Comparison of ENCODE assay signal across 24 cellular contexts in genomic region chr10:48234807-48235206, GRCh38. TPM values are rescaled to one million over a fixed set of nuclear protein-coding genes. Genes with fewer than 3 reads are reported as not detected.
DNase-seq lines count a peak whose midpoint lies in the region; ATAC-seq, FAIRE-seq and TF ChIP-seq lines count a peak whose summit lies in the region.
"Had no signal": no experiment of that assay in that cellular context is flagged by ENCODE, and none has a peak within 500 bp of the region (broad histone marks: within the 10 kb centered on the region; RNA-seq: fewer than 3 reads in every experiment).

No MANE protein-coding gene starts in this region.

- H4K8ac ChIP-seq in H1 (ENCODE audit: extremely low read depth, insufficient read depth, low read length), result no peak overlapping the region

- no peak overlapping the region for H4K5ac ChIP-seq in H1 (ENCODE audit: insufficient read length, low read depth, low read length)

- H3K4me2 ChIP-seq in H1 (ENCODE audit: insufficient read depth in 1 of 2, low read depth in 2 of 2, low read length in 2 of 2), result no peak overlapping the region
- H3K4me2 ChIP-seq: A549, GM23338 had no signal

- H2BK12ac ChIP-seq in H1 (ENCODE audit: low read depth, low read length), result no peak overlapping the region

- POLR2A ChIA-PET in H1 (lab: Charles Lee; ENCODE audit: partially characterized antibody), result no interaction called here

- H3K4me1 Mint-ChIP-seq in type B pancreatic cell (ENCODE audit: unreplicated experiment), result no peaks in the 10 kb centered on the region
- H3K4me1 Mint-ChIP-seq: CD4-positive, alpha-beta memory T cell had no signal

- no peak overlapping the region for H3K4me3 ChIP-seq in right atrium auricular region
- no peak overlapping the region for H3K4me3 ChIP-seq in H1 (ENCODE audit: extremely low read depth in 1 of 4, insufficient read depth in 2 of 4, low read depth in 3 of 4, low read length in 4 of 4)
- H3K4me3 ChIP-seq: A549; BLaER1 treated with 17β-estradiol and CSF1 and Interleukin-3, amounts not matched to agents 10 nM and 100 nM; GM23338 had no signal

- H2BK20ac ChIP-seq in H1 (ENCODE audit: low read length), result peak overlapping the region; percentile 10; the same call in 1 of the 2 replicates

- H3K36me3 ChIP-seq in right atrium auricular region, result no peaks in the 10 kb centered on the region
- no peaks in the 10 kb centered on the region for H3K36me3 ChIP-seq in H1 (ENCODE audit: control insufficient read depth in 2 of 4, insufficient read depth in 4 of 4, low read length in 3 of 4)
- H3K36me3 ChIP-seq: BE2C; BLaER1 treated with 17β-estradiol and CSF1 and Interleukin-3, amounts not matched to agents 10 nM and 100 nM had no signal

- H4K20me1 ChIP-seq in H1 (replicated peaks in 1 of 2; ENCODE audit: control insufficient read depth in 1 of 2, insufficient read depth in 2 of 2, low read length in 2 of 2), result no peaks in the 10 kb centered on the region

- H3K36me3 Mint-ChIP-seq in type B pancreatic cell, result no peaks in the 10 kb centered on the region
- H3K36me3 Mint-ChIP-seq: CD4-positive, alpha-beta memory T cell had no signal

- no peak for TF ChIP-seq RAD21 in H1 (IDR thresholded peaks at IDR 0.05 in 1 of 2, conservative IDR thresholded peaks at IDR 0.05 in 1 of 2; ENCODE audit: low read depth in 2 of 2, low read length in 2 of 2)

- no peak overlapping the region for H3K9ac ChIP-seq in H1 (replicated peaks in 1 of 4; ENCODE audit: extremely low read depth in 1 of 4, low read depth in 3 of 4, low read length in 3 of 4)
- H3K9ac ChIP-seq: BLaER1 treated with 17β-estradiol and CSF1 and Interleukin-3, amounts not matched to agents 10 nM and 100 nM had no signal

- ATAC-seq in left ventricle myocardium superior (no peak), GM21723 (IDR thresholded peaks at IDR 0.05; ENCODE audit: unreplicated experiment) (no peak), GM19452 (IDR thresholded peaks at IDR 0.05; ENCODE audit: unreplicated experiment) (no peak)
- ATAC-seq: A549, GM23338 had no signal

- CTCF ChIA-PET in H1 (lab: Charles Lee; ENCODE audit: partially characterized antibody), result interaction anchor here (1.5 kb wide), 1 partner anchor 55 kb away, joined by 3 read pairs; no protein-coding TSS in a partner anchor

- H4K91ac ChIP-seq in H1 (replicated peaks; ENCODE audit: insufficient read length, low read length), result no peak overlapping the region

- H2BK120ac ChIP-seq in H1 (replicated peaks; ENCODE audit: low read depth, low read length), result no peak overlapping the region

- H2BK15ac ChIP-seq in H1 (ENCODE audit: low read length), result no peak overlapping the region

- no peak overlapping the region for H3K56ac ChIP-seq in H1 (replicated peaks; ENCODE audit: insufficient read length, low read depth, low read length)

- no peak overlapping the region for H3K23ac ChIP-seq in H1 (ENCODE audit: insufficient read length)

- no peak overlapping the region for H3K27ac Mint-ChIP-seq in type B pancreatic cell
- H3K27ac Mint-ChIP-seq: GM23338 had no signal

- no peak overlapping the region for H3K27ac ChIP-seq in right atrium auricular region
- no peak overlapping the region for H3K27ac ChIP-seq in H1 (ENCODE audit: low read depth, low read length)
- H3K27ac ChIP-seq: A549; BLaER1 treated with 17β-estradiol and CSF1 and Interleukin-3, amounts not matched to agents 10 nM and 100 nM had no signal

- H3K4me3 Mint-ChIP-seq in type B pancreatic cell, result no peak overlapping the region
- H3K4me3 Mint-ChIP-seq: CD4-positive, alpha-beta memory T cell; GM23338 had no signal

- no peak overlapping the region; the same call in 1 of the 2 replicates for H2BK5ac ChIP-seq in H1 (ENCODE audit: low read depth, low read length)

- H3K23me2 ChIP-seq in H1 (ENCODE audit: low read depth, low read length), result no peaks in the 10 kb centered on the region

- H3K27me3 ChIP-seq in right atrium auricular region, result no peaks in the 10 kb centered on the region
- H3K27me3 ChIP-seq in H1 (replicated peaks in 1 of 4; ENCODE audit: control insufficient read depth in 3 of 4, extremely low read depth in 1 of 4, insufficient read depth in 3 of 4, low read length in 3 of 4), result no peaks in the 10 kb centered on the region
- H3K27me3 ChIP-seq: BE2C had no signal

- no peak overlapping the region for H3K4ac ChIP-seq in H1 (replicated peaks; ENCODE audit: insufficient read length, low read depth, low read length)

- no peaks in the 10 kb centered on the region for H3K9me3 ChIP-seq in right atrium auricular region
- H3K9me3 ChIP-seq in H1 (ENCODE audit: insufficient read depth in 2 of 2, low read depth in 1 of 2, low read length in 1 of 2), result no peaks in the 10 kb centered on the region
- H3K9me3 ChIP-seq: A549; BE2C; BLaER1 treated with 17β-estradiol and CSF1 and Interleukin-3, amounts not matched to agents 10 nM and 100 nM had no signal

- no peaks in the 10 kb centered on the region for H3K27me3 Mint-ChIP-seq in type B pancreatic cell

- FAIRE-seq in H1 (lab: Jason Lieb, UNC), result no peak
- FAIRE-seq: A549, GM12891, GM18507, H54 had no signal

- intact Hi-C loops in left ventricle myocardium superior (cut with micrococcal nuclease), result no loop called here

- no peak overlapping the region for H2AFZ ChIP-seq in H1 (ENCODE audit: low read length)
- H2AFZ ChIP-seq: GM23338 had no signal

- no peaks in the 10 kb centered on the region for H3K79me1 ChIP-seq in H1 (ENCODE audit: low read depth, low read length)

- TF ChIP-seq EP300 in H1 (IDR thresholded peaks at IDR 0.05; ENCODE audit: borderline replicate concordance in 1 of 2, low read depth in 2 of 2, low read length in 2 of 2), result no peak

- H3K14ac ChIP-seq in H1 (ENCODE audit: insufficient read length), result no peak overlapping the region

- H3K79me2 ChIP-seq in H1 (ENCODE audit: control insufficient read depth in 1 of 2, insufficient read depth in 2 of 2, low read length in 2 of 2), result no peaks in the 10 kb centered on the region

- H2AK5ac ChIP-seq in H1 (ENCODE audit: low read depth, low read length), result no peak overlapping the region

- no peak for TF ChIP-seq POLR2A in H1 (IDR thresholded peaks at IDR 0.05; ENCODE audit: control extremely low read depth in 1 of 2, low read depth in 2 of 2, low read length in 2 of 2)

- peak; percentile 42 for DNase-seq in right atrium auricular region (ENCODE audit: low spot score)
- no peak for DNase-seq in left ventricle myocardium superior
- peak in 1 of 2 experiments; percentile 24 for DNase-seq in H1 (ENCODE audit: low read depth in 1 of 2, low spot score in 2 of 2)
- peak; percentile 45 for DNase-seq in type B pancreatic cell (ENCODE audit: extremely low spot score, unreplicated experiment)
- DNase-seq: 8988T; ACHN; AML-193; BE2C; Calu3; CD4-positive, alpha-beta memory T cell; COR-L47; DMS53; DMS79 treated with DMSO at 0.1 percent for 48 hours; GF-D8; HCEC 1CT had no signal

- WGBS in H1 (ENCODE audit: extremely low coverage in 1 of 2, insufficient coverage in 1 of 2, insufficient read length in 1 of 2, insufficient replicate concordance in 2 of 2, low coverage in 1 of 2, low lambda C conversion rate in 2 of 2, missing lambda C conversion rate in 1 of 2), 2 experiments, result 89% methylated on average over 3 of the region's 3 CpGs; no CpG with 5 or more reads in 1 of the 2 experiments

- H3K18ac ChIP-seq in H1 (ENCODE audit: extremely low read depth, low read length), result no peak overlapping the region

- H3K4me1 ChIP-seq in right atrium auricular region (peaks cover 0 to 10% of the 10 kb centered on the region in 2 donors), H1 (replicated peaks in 1 of 4; ENCODE audit: control insufficient read depth in 3 of 4, insufficient read depth in 4 of 4, low read length in 3 of 4) (peaks cover 0 to 6% (median 1%) of the 10 kb centered on the region in 4 experiments; a peak in 3 of 7 replicates)
- H3K4me1 ChIP-seq: A549, BE2C had no signal

- no peaks in the 10 kb centered on the region for H3K9me3 Mint-ChIP-seq in type B pancreatic cell
- H3K9me3 Mint-ChIP-seq: GM23338 had no signal

- TF ChIP-seq CTCF in right atrium auricular region (IDR thresholded peaks at IDR 0.05), result no peak
- TF ChIP-seq CTCF in H1 (IDR thresholded peaks at IDR 0.05; ENCODE audit: control extremely low read depth in 1 of 3, insufficient read depth in 1 of 3, low read depth in 1 of 3, low read length in 3 of 3), result no peak
- TF ChIP-seq CTCF in type B pancreatic cell (conservative IDR thresholded peaks at IDR 0.05), result no peak

TF ChIP-seq in H1, 55 proteins besides CTCF, POLR2A, EP300 and RAD21 (continues in another document):
- no peak for TF ChIP-seq NRF1 (IDR thresholded peaks at IDR 0.05; ENCODE audit: low read depth, low read length)
- no peak for TF ChIP-seq GTF2F1 (IDR thresholded peaks at IDR 0.05; ENCODE audit: borderline replicate concordance, low read depth, low read length)
- TF ChIP-seq YY1 (IDR thresholded peaks at IDR 0.05; ENCODE audit: low read depth, low read length), result no peak
- TF ChIP-seq USF2 (IDR thresholded peaks at IDR 0.05; ENCODE audit: low read length), result no peak
- no peak for TF ChIP-seq TEAD4 (IDR thresholded peaks at IDR 0.05; ENCODE audit: low read depth, low read length)
- TF ChIP-seq ATF3 (IDR thresholded peaks at IDR 0.05; ENCODE audit: insufficient read depth, low read depth, low read length), result no peak
- no peak for TF ChIP-seq RNF2 (IDR thresholded peaks at IDR 0.05; ENCODE audit: borderline replicate concordance, low read depth, low read length, missing control alignments, poor library complexity, severe bottlenecking)
- TF ChIP-seq CREB1 (IDR thresholded peaks at IDR 0.05), result no peak

RNA-seq across cellular contexts. Expression of gene FRMPD2, which starts 39.7 kb away (rescaled TPM):
- total RNA-seq in right atrium auricular region, result 1 to 10 TPM; 1.2 to 7.5 TPM
- total RNA-seq in left ventricle myocardium superior, result not detected
- 0.07 and 0.10 TPM in 2 replicates for total RNA-seq in H1 (2021; fragmentation: NEBNext Ultra II Directional; extraction: Animal tissue kit (Norgen Biotek cat#: 25700))
- polyA plus RNA-seq in H1 (2011; rRNA removed), result 0.20 and 0.47 TPM in 2 replicates
- polyA plus RNA-seq in H1 (2011; cell fraction: cytosol; rRNA removed), result 0.26 TPM
- polyA plus RNA-seq in H1 (2011; cell fraction: nucleus; rRNA removed), result 1.1 TPM
- polyA plus RNA-seq in H1 (2012, experiment 1 of 2), result 0.13 to 0.32 TPM (median 0.25 TPM) in 4 replicates
- not detected for polyA plus RNA-seq in H1 (2012, experiment 2 of 2)
- polyA plus RNA-seq in H1 (2013, experiment 1 of 2), result 0.06 TPM
- 0.06 TPM for polyA plus RNA-seq in H1 (2013, experiment 2 of 2)
- 2.2 and 2.8 TPM in 2 replicates for polyA minus RNA-seq in H1 (2011; rRNA and poly(A)+ RNA removed)
- 0.81 TPM for polyA minus RNA-seq in H1 (2011; cell fraction: cytosol; rRNA and poly(A)+ RNA removed)
- polyA minus RNA-seq in H1 (2011; cell fraction: nucleus; rRNA and poly(A)+ RNA removed), result 6.4 TPM
- 0.80 and 1.1 TPM in 2 replicates for total RNA-seq in type B pancreatic cell (ENCODE audit: low replicate concordance)
- total RNA-seq: CD4-positive, alpha-beta memory T cell; Daoy; GM23338 had no signal
- polyA plus RNA-seq: CD4-positive, alpha-beta memory T cell; GM23338 had no signal
